ENCODE assay signal across 1 cellular context in genomic region chr3:14047841-14048240, GRCh38.
TF ChIP-seq lines count a peak whose summit lies in the region.

No MANE protein-coding gene starts in this region.

TF ChIP-seq in GM23338, 12 proteins besides CTCF, POLR2A, EP300 and RAD21 (continued from another document):
- TF ChIP-seq REST (IDR thresholded peaks at IDR 0.05; ENCODE audit: unreplicated experiment) (no peak), NANOG (IDR thresholded peaks at IDR 0.05; ENCODE audit: borderline replicate concordance) (no peak)
